22 cellular contexts compared by ENCODE assay signal in the genomic region with DNA sequence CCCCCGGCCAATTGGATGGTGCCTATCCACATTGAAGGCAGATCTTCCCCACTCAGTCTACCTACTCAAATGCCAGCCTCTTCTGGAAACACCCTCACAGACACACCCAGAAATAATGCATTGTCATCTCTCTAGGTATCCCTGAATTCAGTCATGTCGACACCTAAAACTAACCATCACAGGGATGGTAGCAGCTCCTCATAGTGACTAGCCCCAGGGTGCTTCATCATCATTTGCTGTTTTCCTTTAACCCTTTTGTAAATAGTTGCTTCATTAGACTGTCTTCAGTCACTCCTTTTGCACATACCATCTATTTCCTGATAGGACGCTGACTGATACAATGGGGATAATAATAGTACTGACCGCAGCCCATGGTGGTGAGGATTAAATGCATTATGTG. TPM values are rescaled to one million over a fixed set of nuclear protein-coding genes. Genes with fewer than 3 reads are reported as not detected.
DNase-seq lines count a peak whose midpoint lies in the region; ATAC-seq, FAIRE-seq and TF ChIP-seq lines count a peak whose summit lies in the region.
"Had no signal": no experiment of that assay in that cellular context is flagged by ENCODE, and none has a peak within 500 bp of the region (broad histone marks: within the 10 kb centered on the region; RNA-seq: fewer than 3 reads in every experiment).

No MANE protein-coding gene starts in this region.

- TF ChIP-seq CTCF in PC-3 (conservative IDR thresholded peaks at IDR 0.05; ENCODE audit: low read depth, low read length) = no peak

- H3F3A ChIP-seq in PC-3 (ENCODE audit: low read length, unreplicated experiment) = peaks cover 21% of the 10 kb centered on the region

- no peak overlapping the region for H3K4me3 ChIP-seq in PC-3 (ENCODE audit: low read length)
- H3K4me3 ChIP-seq in aorta (ENCODE audit: low read length in 2 of 2) = no peak overlapping the region
- H3K4me3 ChIP-seq: Peyer's patch had no signal

- ATAC-seq in PC-3 (peak; percentile 52), HG03571 (IDR thresholded peaks at IDR 0.05; ENCODE audit: unreplicated experiment) (no peak), GM21360 (IDR thresholded peaks at IDR 0.05; ENCODE audit: unreplicated experiment) (no peak), aorta (ENCODE audit: low FRiP score) (no peak)

- peaks cover 83% of the 10 kb centered on the region for H3K4me1 ChIP-seq in PC-3 (ENCODE audit: insufficient read depth, low read length)
- no peaks in the 10 kb centered on the region for H3K4me1 ChIP-seq in aorta (ENCODE audit: control insufficient read depth in 1 of 2, insufficient read depth in 2 of 2, low read length in 2 of 2)
- H3K4me1 ChIP-seq: Peyer's patch had no signal

- no peaks in the 10 kb centered on the region for H3K9me2 ChIP-seq in PC-3 (replicated peaks; ENCODE audit: low read length)

- H3K9ac ChIP-seq in PC-3 (ENCODE audit: low read length) = peak overlapping the region; percentile 51

- no peaks in the 10 kb centered on the region for H4K20me1 ChIP-seq in PC-3 (ENCODE audit: low read length)

- WGBS in aorta, 2 donors = 95 to 96% methylated on average over 4 of the region's 4 CpGs

- intact Hi-C loops in PC-3 (cut with micrococcal nuclease) = loop anchor here (5.0 kb wide), 1 partner anchor 87 kb away; no protein-coding TSS in a partner anchor
- intact Hi-C loops in aorta (cut with DNase I) = no loop called here

- CTCF ChIA-PET in PC-3 (lab: Charles Lee) = no interaction called here

- no peak for FAIRE-seq in urothelium cell line (lab: Jason Lieb, UNC)
- FAIRE-seq: HTR-8/SVneo had no signal

- peak overlapping the region; percentile 94 for H3K27ac ChIP-seq in PC-3 (ENCODE audit: low read length)
- no peak overlapping the region for H3K27ac ChIP-seq in aorta (ENCODE audit: low read depth in 1 of 2, low read length in 2 of 2)
- H3K27ac ChIP-seq: Peyer's patch had no signal

- POLR2A ChIA-PET in PC-3 (lab: Charles Lee; ENCODE audit: unreplicated experiment) = interaction anchor here (0.5 kb wide), 1 partner anchor 12 kb away, joined by 4 read pairs; no protein-coding TSS in a partner anchor

- no peaks in the 10 kb centered on the region for H3K36me3 ChIP-seq in PC-3 (ENCODE audit: low read depth, low read length)
- H3K36me3 ChIP-seq in aorta (ENCODE audit: control insufficient read depth in 1 of 2, insufficient read depth in 2 of 2, low read length in 1 of 2) = no peaks in the 10 kb centered on the region
- H3K36me3 ChIP-seq: Peyer's patch had no signal

- no peaks in the 10 kb centered on the region for H3K27me3 ChIP-seq in PC-3 (ENCODE audit: low read length)
- H3K27me3 ChIP-seq in aorta (ENCODE audit: control insufficient read depth in 1 of 2, insufficient read depth in 2 of 2, low read length in 1 of 2) = no peaks in the 10 kb centered on the region
- H3K27me3 ChIP-seq: Peyer's patch had no signal

- peak overlapping the region; percentile 50 for H3K4me2 ChIP-seq in PC-3 (ENCODE audit: low read length)

- BruUV-seq in PC-3 (replicated peaks; lab: Mats Ljungman, UMichigan) = no TSS peak

- peak; percentile 82 for DNase-seq in EL
- DNase-seq in PC-3 = peak; percentile 99
- DNase-seq in dermis blood vessel endothelial cell = peak; percentile 30
- DNase-seq in kidney tubule cell (ENCODE audit: low spot score) = peak; percentile 58
- DNase-seq in urothelium cell line (ENCODE audit: low spot score) = no peak
- no peak for DNase-seq in aorta
- DNase-seq: ACHN, AML-193, COR-L47, H9, MV-4-11, NCI-H1417 treated with DMSO at 0.1 percent for 48 hours, NCI-H2029, NCI-H2171, NCI-H510A, NCI-H82, Peyer's patch, SIG-M5 had no signal

- H3K79me2 ChIP-seq in PC-3 (ENCODE audit: low read length) = no peaks in the 10 kb centered on the region

- no peak overlapping the region for H2AFZ ChIP-seq in PC-3 (ENCODE audit: low read length)

- no peaks in the 10 kb centered on the region for H3K9me3 ChIP-seq in PC-3 (ENCODE audit: low read length)
- no peaks in the 10 kb centered on the region for H3K9me3 ChIP-seq in aorta (ENCODE audit: control insufficient read depth, low read length)
- H3K9me3 ChIP-seq: Peyer's patch had no signal

RNA-seq across cellular contexts. Expression of gene AMOTL1, which starts 18.8 kb away (rescaled TPM):
- total RNA-seq in PC-3 (2014; rRNA removed) = 32.6 and 37.9 TPM in 2 replicates
- 38.1 and 53.4 TPM in 2 replicates for total RNA-seq in dermis blood vessel endothelial cell
- 10 to 100 TPM; 66.2 to 78.5 TPM for total RNA-seq in aorta
- polyA plus RNA-seq in aorta = 10 to 100 TPM; 12.5 to 13.0 TPM
- polyA plus RNA-seq: IgD-negative memory B cell had no signal

Comparison
In these comparisons a context has a peak if more than half of its experiments do, and no peak if none do; other contexts are left out.
1. DNase-seq: peak in EL (single experiment), PC-3 (single experiment), dermis blood vessel endothelial cell (single experiment) and kidney tubule cell (single experiment); none in urothelium cell line (single experiment) and aorta (0 of 2).